In genomic region chr4:77156533-77156911, GRCh38 we compare ENCODE assay signal across 1 cellular context.
TF ChIP-seq lines count a peak whose summit lies in the region.

No MANE protein-coding gene starts in this region.

TF ChIP-seq in K562, 482 proteins besides CTCF, POLR2A, EP300 and RAD21 (continued from another document and continues in another):
- TF ChIP-seq ATF3 (IDR thresholded peaks at IDR 0.05), result no peak
- TF ChIP-seq ATF3 (CRISPR knock-in tag; conservative IDR thresholded peaks at IDR 0.05), result 0 out of 2 replicates have a peak, but pooled peaks have one; percentile 27
- no peak for TF ChIP-seq POLR3G (IDR thresholded peaks at IDR 0.05; ENCODE audit: extremely low read depth, insufficient read length, insufficient replicate concordance)
- no peak for TF ChIP-seq CSDE1 (IDR thresholded peaks at IDR 0.05)
- no peak for TF ChIP-seq HES1 (IDR thresholded peaks at IDR 0.05; ENCODE audit: low read depth)
- TF ChIP-seq GABPB2 (CRISPR knock-in tag; conservative IDR thresholded peaks at IDR 0.05), result no peak
- TF ChIP-seq, protein P1, sequence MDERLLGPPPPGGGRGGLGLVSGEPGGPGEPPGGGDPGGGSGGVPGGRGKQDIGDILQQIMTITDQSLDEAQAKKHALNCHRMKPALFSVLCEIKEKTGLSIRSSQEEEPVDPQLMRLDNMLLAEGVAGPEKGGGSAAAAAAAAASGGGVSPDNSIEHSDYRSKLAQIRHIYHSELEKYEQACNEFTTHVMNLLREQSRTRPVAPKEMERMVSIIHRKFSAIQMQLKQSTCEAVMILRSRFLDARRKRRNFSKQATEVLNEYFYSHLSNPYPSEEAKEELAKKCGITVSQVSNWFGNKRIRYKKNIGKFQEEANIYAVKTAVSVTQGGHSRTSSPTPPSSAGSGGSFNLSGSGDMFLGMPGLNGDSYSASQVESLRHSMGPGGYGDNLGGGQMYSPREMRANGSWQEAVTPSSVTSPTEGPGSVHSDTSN (CRISPR knock-in tag; IDR thresholded peaks at IDR 0.05; ENCODE audit: low read depth), result no peak
- TF ChIP-seq, protein P1 (tag; conservative IDR thresholded peaks at IDR 0.05; ENCODE audit: low read depth), result no peak
- no peak for TF ChIP-seq U2AF1 (optimal IDR thresholded peaks at IDR 0.05; ENCODE audit: low read depth, low read length)
- TF ChIP-seq MXD1 (CRISPR knock-in tag; IDR thresholded peaks at IDR 0.05; ENCODE audit: borderline replicate concordance, poor library complexity, severe bottlenecking), result no peak
- peak; percentile 26 for TF ChIP-seq TBP (optimal IDR thresholded peaks at IDR 0.05; ENCODE audit: low read depth, low read length)
- TF ChIP-seq HNRNPUL1 (IDR thresholded peaks at IDR 0.05; ENCODE audit: low read length), result no peak
- peak; percentile 76 for TF ChIP-seq MBD2 (IDR thresholded peaks at IDR 0.05; ENCODE audit: borderline replicate concordance, low read depth)
- TF ChIP-seq PTBP1 (IDR thresholded peaks at IDR 0.05; ENCODE audit: low read depth, low read length), result no peak
- TF ChIP-seq IRF2 (CRISPR knock-in tag; IDR thresholded peaks at IDR 0.05), result no peak
- TF ChIP-seq JUND (IDR thresholded peaks at IDR 0.05; ENCODE audit: borderline replicate concordance, low read depth, low read length), result 0 out of 2 replicates have a peak, but pooled peaks have one; percentile 3
- no peak for TF ChIP-seq JUND (tag; IDR thresholded peaks at IDR 0.05; ENCODE audit: borderline replicate concordance, low read depth, low read length)
- peak; percentile 78 for TF ChIP-seq ASH1L (IDR thresholded peaks at IDR 0.05; ENCODE audit: borderline replicate concordance, low read depth, partially characterized antibody)
- no peak for TF ChIP-seq KLF16 (IDR thresholded peaks at IDR 0.05)
- TF ChIP-seq NFE2L1 (tag; IDR thresholded peaks at IDR 0.05; ENCODE audit: borderline replicate concordance, low read depth), result no peak
- TF ChIP-seq NFE2 (IDR thresholded peaks at IDR 0.05; ENCODE audit: low read depth), result no peak
- no peak for TF ChIP-seq CHCHD3 (CRISPR knock-in tag; IDR thresholded peaks at IDR 0.05)
- no peak for TF ChIP-seq RBM34 (IDR thresholded peaks at IDR 0.05; ENCODE audit: borderline replicate concordance, insufficient read depth, low read length)
- TF ChIP-seq HNRNPLL (IDR thresholded peaks at IDR 0.05; ENCODE audit: low read depth, low read length, poor library complexity, severe bottlenecking), result peak; percentile 33
- TF ChIP-seq AFF4 (CRISPR knock-in tag; IDR thresholded peaks at IDR 0.05), result no peak
- TF ChIP-seq POLR2G (IDR thresholded peaks at IDR 0.05; ENCODE audit: low read depth, low read length), result no peak
- no peak for TF ChIP-seq NONO (IDR thresholded peaks at IDR 0.05; ENCODE audit: low read depth in 2 of 2, low read length in 1 of 2)
- TF ChIP-seq, protein P2, sequence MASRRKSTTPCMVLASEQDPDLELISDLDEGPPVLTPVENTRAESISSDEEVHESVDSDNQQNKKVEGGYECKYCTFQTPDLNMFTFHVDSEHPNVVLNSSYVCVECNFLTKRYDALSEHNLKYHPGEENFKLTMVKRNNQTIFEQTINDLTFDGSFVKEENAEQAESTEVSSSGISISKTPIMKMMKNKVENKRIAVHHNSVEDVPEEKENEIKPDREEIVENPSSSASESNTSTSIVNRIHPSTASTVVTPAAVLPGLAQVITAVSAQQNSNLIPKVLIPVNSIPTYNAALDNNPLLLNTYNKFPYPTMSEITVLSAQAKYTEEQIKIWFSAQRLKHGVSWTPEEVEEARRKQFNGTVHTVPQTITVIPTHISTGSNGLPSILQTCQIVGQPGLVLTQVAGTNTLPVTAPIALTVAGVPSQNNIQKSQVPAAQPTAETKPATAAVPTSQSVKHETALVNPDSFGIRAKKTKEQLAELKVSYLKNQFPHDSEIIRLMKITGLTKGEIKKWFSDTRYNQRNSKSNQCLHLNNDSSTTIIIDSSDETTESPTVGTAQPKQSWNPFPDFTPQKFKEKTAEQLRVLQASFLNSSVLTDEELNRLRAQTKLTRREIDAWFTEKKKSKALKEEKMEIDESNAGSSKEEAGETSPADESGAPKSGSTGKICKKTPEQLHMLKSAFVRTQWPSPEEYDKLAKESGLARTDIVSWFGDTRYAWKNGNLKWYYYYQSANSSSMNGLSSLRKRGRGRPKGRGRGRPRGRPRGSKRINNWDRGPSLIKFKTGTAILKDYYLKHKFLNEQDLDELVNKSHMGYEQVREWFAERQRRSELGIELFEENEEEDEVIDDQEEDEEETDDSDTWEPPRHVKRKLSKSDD (conservative IDR thresholded peaks at IDR 0.05; ENCODE audit: low read length), result no peak
- TF ChIP-seq, protein P3, sequence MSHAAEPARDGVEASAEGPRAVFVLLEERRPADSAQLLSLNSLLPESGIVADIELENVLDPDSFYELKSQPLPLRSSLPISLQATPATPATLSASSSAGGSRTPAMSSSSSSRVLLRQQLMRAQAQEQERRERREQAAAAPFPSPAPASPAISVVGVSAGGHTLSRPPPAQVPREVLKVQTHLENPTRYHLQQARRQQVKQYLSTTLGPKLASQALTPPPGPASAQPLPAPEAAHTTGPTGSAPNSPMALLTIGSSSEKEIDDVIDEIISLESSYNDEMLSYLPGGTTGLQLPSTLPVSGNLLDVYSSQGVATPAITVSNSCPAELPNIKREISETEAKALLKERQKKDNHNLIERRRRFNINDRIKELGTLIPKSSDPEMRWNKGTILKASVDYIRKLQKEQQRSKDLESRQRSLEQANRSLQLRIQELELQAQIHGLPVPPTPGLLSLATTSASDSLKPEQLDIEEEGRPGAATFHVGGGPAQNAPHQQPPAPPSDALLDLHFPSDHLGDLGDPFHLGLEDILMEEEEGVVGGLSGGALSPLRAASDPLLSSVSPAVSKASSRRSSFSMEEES (CRISPR knock-in tag; IDR thresholded peaks at IDR 0.05), result no peak
- TF ChIP-seq NBN (IDR thresholded peaks at IDR 0.05; ENCODE audit: low read depth), result no peak
- TF ChIP-seq, protein P4, sequence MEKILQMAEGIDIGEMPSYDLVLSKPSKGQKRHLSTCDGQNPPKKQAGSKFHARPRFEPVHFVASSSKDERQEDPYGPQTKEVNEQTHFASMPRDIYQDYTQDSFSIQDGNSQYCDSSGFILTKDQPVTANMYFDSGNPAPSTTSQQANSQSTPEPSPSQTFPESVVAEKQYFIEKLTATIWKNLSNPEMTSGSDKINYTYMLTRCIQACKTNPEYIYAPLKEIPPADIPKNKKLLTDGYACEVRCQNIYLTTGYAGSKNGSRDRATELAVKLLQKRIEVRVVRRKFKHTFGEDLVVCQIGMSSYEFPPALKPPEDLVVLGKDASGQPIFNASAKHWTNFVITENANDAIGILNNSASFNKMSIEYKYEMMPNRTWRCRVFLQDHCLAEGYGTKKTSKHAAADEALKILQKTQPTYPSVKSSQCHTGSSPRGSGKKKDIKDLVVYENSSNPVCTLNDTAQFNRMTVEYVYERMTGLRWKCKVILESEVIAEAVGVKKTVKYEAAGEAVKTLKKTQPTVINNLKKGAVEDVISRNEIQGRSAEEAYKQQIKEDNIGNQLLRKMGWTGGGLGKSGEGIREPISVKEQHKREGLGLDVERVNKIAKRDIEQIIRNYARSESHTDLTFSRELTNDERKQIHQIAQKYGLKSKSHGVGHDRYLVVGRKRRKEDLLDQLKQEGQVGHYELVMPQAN (IDR thresholded peaks at IDR 0.05; ENCODE audit: borderline replicate concordance), result no peak
- TF ChIP-seq RAD51 (IDR thresholded peaks at IDR 0.05; ENCODE audit: borderline replicate concordance, low read depth), result no peak
- TF ChIP-seq GTF2F1 (IDR thresholded peaks at IDR 0.05; ENCODE audit: low read depth, low read length), result no peak
- TF ChIP-seq HNRNPK (IDR thresholded peaks at IDR 0.05; ENCODE audit: low read depth, low read length, poor library complexity, severe bottlenecking), result no peak
- TF ChIP-seq ZNF232 (CRISPR knock-in tag; IDR thresholded peaks at IDR 0.05), result no peak
- no peak for TF ChIP-seq EHMT2 (IDR thresholded peaks at IDR 0.05)
- no peak for TF ChIP-seq DNMT1 (IDR thresholded peaks at IDR 0.05)
- TF ChIP-seq ZFP1 (CRISPR knock-in tag; IDR thresholded peaks at IDR 0.05), result no peak
- TF ChIP-seq, protein P5, sequence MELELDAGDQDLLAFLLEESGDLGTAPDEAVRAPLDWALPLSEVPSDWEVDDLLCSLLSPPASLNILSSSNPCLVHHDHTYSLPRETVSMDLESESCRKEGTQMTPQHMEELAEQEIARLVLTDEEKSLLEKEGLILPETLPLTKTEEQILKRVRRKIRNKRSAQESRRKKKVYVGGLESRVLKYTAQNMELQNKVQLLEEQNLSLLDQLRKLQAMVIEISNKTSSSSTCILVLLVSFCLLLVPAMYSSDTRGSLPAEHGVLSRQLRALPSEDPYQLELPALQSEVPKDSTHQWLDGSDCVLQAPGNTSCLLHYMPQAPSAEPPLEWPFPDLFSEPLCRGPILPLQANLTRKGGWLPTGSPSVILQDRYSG (tag; conservative IDR thresholded peaks at IDR 0.05; ENCODE audit: low read depth), result no peak
- no peak for TF ChIP-seq CHD4 (IDR thresholded peaks at IDR 0.05; ENCODE audit: insufficient read depth, insufficient replicate concordance, low read depth, low read length, poor library complexity, severe bottlenecking)
- TF ChIP-seq ZNF644 (tag; IDR thresholded peaks at IDR 0.05; ENCODE audit: low read depth), result no peak
- no peak for TF ChIP-seq THAP7 (CRISPR knock-in tag; IDR thresholded peaks at IDR 0.05)
- TF ChIP-seq, protein P6, sequence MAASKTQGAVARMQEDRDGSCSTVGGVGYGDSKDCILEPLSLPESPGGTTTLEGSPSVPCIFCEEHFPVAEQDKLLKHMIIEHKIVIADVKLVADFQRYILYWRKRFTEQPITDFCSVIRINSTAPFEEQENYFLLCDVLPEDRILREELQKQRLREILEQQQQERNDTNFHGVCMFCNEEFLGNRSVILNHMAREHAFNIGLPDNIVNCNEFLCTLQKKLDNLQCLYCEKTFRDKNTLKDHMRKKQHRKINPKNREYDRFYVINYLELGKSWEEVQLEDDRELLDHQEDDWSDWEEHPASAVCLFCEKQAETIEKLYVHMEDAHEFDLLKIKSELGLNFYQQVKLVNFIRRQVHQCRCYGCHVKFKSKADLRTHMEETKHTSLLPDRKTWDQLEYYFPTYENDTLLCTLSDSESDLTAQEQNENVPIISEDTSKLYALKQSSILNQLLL (CRISPR knock-in tag; IDR thresholded peaks at IDR 0.05; ENCODE audit: borderline replicate concordance), result no peak
- TF ChIP-seq SMAD3 (CRISPR knock-in tag; conservative IDR thresholded peaks at IDR 0.05), result no peak
- peak; percentile 28; the same call in 1 of the 2 replicates for TF ChIP-seq PHF8 (IDR thresholded peaks at IDR 0.05; ENCODE audit: borderline replicate concordance, low read length)
- TF ChIP-seq RFX1 (IDR thresholded peaks at IDR 0.05), result peak; percentile 77
- TF ChIP-seq MECOM (CRISPR knock-in tag; IDR thresholded peaks at IDR 0.05), result no peak
- TF ChIP-seq ZNF444 (CRISPR knock-in tag; IDR thresholded peaks at IDR 0.05), result no peak
- no peak for TF ChIP-seq SRSF7 (optimal IDR thresholded peaks at IDR 0.05; ENCODE audit: low read depth, low read length)
- TF ChIP-seq CHD2 (IDR thresholded peaks at IDR 0.05; ENCODE audit: low read depth, low read length), result no peak
- no peak for TF ChIP-seq TCF3 (CRISPR knock-in tag; IDR thresholded peaks at IDR 0.05)
